12 cellular contexts compared by ENCODE assay signal in genomic region chr4:665381-665750, GRCh38. TPM values are rescaled to one million over a fixed set of nuclear protein-coding genes. Genes with fewer than 3 reads are reported as not detected.
DNase-seq lines count a peak whose midpoint lies in the region; ATAC-seq lines count a peak whose summit lies in the region.
"Had no signal": no experiment of that assay in that cellular context is flagged by ENCODE, and none has a peak within 500 bp of the region (broad histone marks: within the 10 kb centered on the region; RNA-seq: fewer than 3 reads in every experiment).

No MANE protein-coding gene starts in this region.

- DNase-seq in stimulated activated naive CD8-positive, alpha-beta T cell treated with anti-CD3 and anti-CD28 coated beads, Interleukin-15, Interleukin-2, amounts not matched to agents 100 U/mL and 50 U/mL, for 24 hours: peak; percentile 2
- no peak for DNase-seq in stimulated activated naive CD8-positive, alpha-beta T cell treated with anti-CD3 and anti-CD28 coated beads, Interleukin-15, amount 100 ng/mL, for 72 hours
- no peak for DNase-seq in activated naive CD8-positive, alpha-beta T cell treated with anti-CD3 and anti-CD28 coated beads for 36 hours
- no peak for DNase-seq in memory B cell (ENCODE audit: low spot score in 2 of 2)
- DNase-seq in SKM-1 treated with dmso at 0.1 percent for 144 hours (lab: John Stamatoyannopoulos, UW; ENCODE audit: unreplicated experiment): no peak
- DNase-seq: DMS79 treated with DMSO at 0.1 percent for 48 hours, Kasumi-1, mammary epithelial cell, NCI-H146, small intestine had no signal

- H3K4me3 Mint-ChIP-seq in stimulated activated naive CD8-positive, alpha-beta T cell treated with anti-CD3 and anti-CD28 coated beads, Interleukin-15, amount 100 ng/mL, for 72 hours: peak overlapping the region in 1 of 2 donors; percentile 91
- H3K4me3 Mint-ChIP-seq in activated naive CD8-positive, alpha-beta T cell treated with anti-CD3 and anti-CD28 coated beads for 36 hours: peak overlapping the region; percentile 84
- peak overlapping the region; percentile 61 for H3K4me3 Mint-ChIP-seq in memory B cell

- H3K4me1 Mint-ChIP-seq in stimulated activated naive CD8-positive, alpha-beta T cell treated with anti-CD3 and anti-CD28 coated beads, Interleukin-15, amount 100 ng/mL, for 72 hours: peaks cover 35% of the 10 kb centered on the region
- peaks cover 7% of the 10 kb centered on the region for H3K4me1 Mint-ChIP-seq in activated naive CD8-positive, alpha-beta T cell treated with anti-CD3 and anti-CD28 coated beads for 36 hours
- H3K4me1 Mint-ChIP-seq in memory B cell: peaks cover 5% of the 10 kb centered on the region

- H3K27me3 Mint-ChIP-seq in stimulated activated naive CD8-positive, alpha-beta T cell treated with anti-CD3 and anti-CD28 coated beads, Interleukin-15, amount 100 ng/mL, for 72 hours: no peaks in the 10 kb centered on the region
- H3K27me3 Mint-ChIP-seq in activated naive CD8-positive, alpha-beta T cell treated with anti-CD3 and anti-CD28 coated beads for 36 hours: no peaks in the 10 kb centered on the region
- no peaks in the 10 kb centered on the region for H3K27me3 Mint-ChIP-seq in memory B cell

- no peaks in the 10 kb centered on the region for H3K9me3 Mint-ChIP-seq in stimulated activated naive CD8-positive, alpha-beta T cell treated with anti-CD3 and anti-CD28 coated beads, Interleukin-15, amount 100 ng/mL, for 72 hours
- no peaks in the 10 kb centered on the region for H3K9me3 Mint-ChIP-seq in activated naive CD8-positive, alpha-beta T cell treated with anti-CD3 and anti-CD28 coated beads for 36 hours
- peaks cover 4% of the 10 kb centered on the region for H3K9me3 Mint-ChIP-seq in memory B cell

- peaks cover 7% of the 10 kb centered on the region for H3K36me3 Mint-ChIP-seq in activated naive CD8-positive, alpha-beta T cell treated with anti-CD3 and anti-CD28 coated beads for 36 hours
- H3K36me3 Mint-ChIP-seq in memory B cell: peaks cover 6% of the 10 kb centered on the region

- H3K27ac Mint-ChIP-seq in stimulated activated naive CD8-positive, alpha-beta T cell treated with anti-CD3 and anti-CD28 coated beads, Interleukin-15, amount 100 ng/mL, for 72 hours: peak overlapping the region in 1 of 2 donors; percentile 73
- no peak overlapping the region for H3K27ac Mint-ChIP-seq in activated naive CD8-positive, alpha-beta T cell treated with anti-CD3 and anti-CD28 coated beads for 36 hours
- no peak overlapping the region for H3K27ac Mint-ChIP-seq in memory B cell

- no peak for ATAC-seq in stimulated activated naive CD8-positive, alpha-beta T cell treated with anti-CD3 and anti-CD28 coated beads, Interleukin-15, Interleukin-2, amounts not matched to agents 100 U/mL and 50 U/mL, for 24 hours
- ATAC-seq in stimulated activated naive CD8-positive, alpha-beta T cell treated with anti-CD3 and anti-CD28 coated beads, Interleukin-15, amount 100 ng/mL, for 72 hours: no peak
- ATAC-seq in memory B cell (ENCODE audit: low read depth): no peak
- ATAC-seq in HG03469 (IDR thresholded peaks at IDR 0.05; ENCODE audit: unreplicated experiment): no peak
- ATAC-seq in GM21529 (IDR thresholded peaks at IDR 0.05; ENCODE audit: unreplicated experiment): no peak

RNA-seq across cellular contexts. Expression of gene ATP5ME, which starts 8.7 kb away (rescaled TPM):
- total RNA-seq in activated naive CD8-positive, alpha-beta T cell treated with anti-CD3 and anti-CD28 coated beads for 36 hours: 100 to 1,000 TPM; 284 to 287 TPM

RNA-seq across cellular contexts. Expression of gene MYL5, which starts 9.0 kb away (rescaled TPM):
- 10 to 100 TPM; 22.7 to 22.9 TPM for total RNA-seq in activated naive CD8-positive, alpha-beta T cell treated with anti-CD3 and anti-CD28 coated beads for 36 hours

RNA-seq across cellular contexts. Expression of gene SLC49A3, which starts 23.6 kb away (rescaled TPM):
- total RNA-seq in activated naive CD8-positive, alpha-beta T cell treated with anti-CD3 and anti-CD28 coated beads for 36 hours: under 1 TPM; 0.38 to 0.43 TPM

RNA-seq across cellular contexts. Expression of gene PDE6B, which starts 40.0 kb away (rescaled TPM):
- 10 to 100 TPM; 12.6 to 13.9 TPM for total RNA-seq in activated naive CD8-positive, alpha-beta T cell treated with anti-CD3 and anti-CD28 coated beads for 36 hours

RNA-seq across cellular contexts. Expression of gene PCGF3, which starts 40.3 kb away (rescaled TPM):
- total RNA-seq in activated naive CD8-positive, alpha-beta T cell treated with anti-CD3 and anti-CD28 coated beads for 36 hours: 10 to 100 TPM; 19.7 to 21.2 TPM
